ENCODE assay signal across 20 cellular contexts in the genomic region with DNA sequence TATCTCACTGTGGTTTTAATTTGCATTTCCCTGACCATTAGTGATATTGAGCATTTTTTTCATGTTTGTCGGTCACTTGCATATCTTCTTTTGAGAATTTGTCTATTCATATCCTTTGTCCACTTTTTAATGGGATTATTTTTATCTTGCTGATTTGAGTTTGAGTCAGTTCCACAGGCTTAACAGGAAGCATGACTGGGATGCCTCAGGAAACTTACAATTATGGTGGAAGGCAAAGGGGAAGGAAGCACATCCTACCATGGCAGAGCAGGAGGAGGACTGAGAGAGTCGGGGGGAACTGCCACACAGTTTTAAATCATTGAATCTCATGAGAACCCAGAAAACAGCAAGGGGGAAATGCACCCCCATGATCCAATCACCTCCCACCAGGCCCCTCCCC. TPM values are rescaled to one million over a fixed set of nuclear protein-coding genes. Genes with fewer than 3 reads are reported as not detected.
DNase-seq lines count a peak whose midpoint lies in the region; ATAC-seq and TF ChIP-seq lines count a peak whose summit lies in the region.
"Had no signal": no experiment of that assay in that cellular context is flagged by ENCODE, and none has a peak within 500 bp of the region (broad histone marks: within the 10 kb centered on the region; RNA-seq: fewer than 3 reads in every experiment).

No MANE protein-coding gene starts in this region.

- no peaks in the 10 kb centered on the region for H3K4me1 ChIP-seq in spleen
- H3K4me1 ChIP-seq in mucosa of descending colon (ENCODE audit: low read depth), result no peaks in the 10 kb centered on the region
- H3K4me1 ChIP-seq: Caco-2 had no signal

- H3K36me3 ChIP-seq in spleen, result no peaks in the 10 kb centered on the region
- H3K36me3 ChIP-seq in mucosa of descending colon (ENCODE audit: low read depth), result no peaks in the 10 kb centered on the region
- H3K36me3 ChIP-seq: BLaER1 treated with 17β-estradiol and CSF1 and Interleukin-3, amounts not matched to agents 10 nM and 100 nM had no signal

- peaks cover 11% of the 10 kb centered on the region for H3K9me3 Mint-ChIP-seq in HFFc6

- peak; percentile 6 for DNase-seq in EH (ENCODE audit: low read depth)
- DNase-seq in HFFc6, result no peak
- DNase-seq in dermis blood vessel endothelial cell, result peak; percentile 40
- DNase-seq in spleen, result peak; percentile 19
- DNase-seq in SIG-M5 (lab: John Stamatoyannopoulos, UW), result no peak
- no peak for DNase-seq in LoVo (ENCODE audit: low spot score)
- DNase-seq in KBM-7, result no peak
- DNase-seq in mucosa of descending colon, result no peak
- DNase-seq: 8988T; AML-193; Caco-2; Calu3; CD4-positive, alpha-beta T cell; CD8-positive, alpha-beta T cell; DMS79 treated with DMSO at 0.1 percent for 48 hours; EL; GF-D8 had no signal

- TF ChIP-seq CTCF in HFFc6 (IDR thresholded peaks at IDR 0.05) (no peak), spleen (IDR thresholded peaks at IDR 0.05 in 8 of 11, conservative IDR thresholded peaks at IDR 0.05 in 3 of 11) (no peak), mucosa of descending colon (IDR thresholded peaks at IDR 0.05) (no peak)

- H3K27ac Mint-ChIP-seq in HFFc6, result peak overlapping the region; percentile 32; the same call in 1 of the 2 replicates
- H3K27ac Mint-ChIP-seq: B cell; CD4-positive, alpha-beta T cell; CD8-positive, alpha-beta T cell had no signal

- no peak overlapping the region for H3K4me3 ChIP-seq in spleen
- H3K4me3 ChIP-seq in mucosa of descending colon, result no peak overlapping the region
- H3K4me3 ChIP-seq: BLaER1 treated with 17β-estradiol and CSF1 and Interleukin-3, amounts not matched to agents 10 nM and 100 nM had no signal

- H3K36me3 Mint-ChIP-seq in HFFc6 (ENCODE audit: low read depth), result peaks cover 16% of the 10 kb centered on the region

- WGBS in spleen, 5 donors, result 59 to 81% (median 62%) methylated on average over 2 of the region's 2 CpGs

- in situ Hi-C loops in KBM-7 (cut with MboI; ENCODE audit: low pct_unique_long_range_greater_than_20kb, low sequenced_read_pairs), result no loop called here

- intact Hi-C loops in spleen (cut with DNase I; ENCODE audit: low total_unique reads), result no loop called here
- intact Hi-C loops in mucosa of descending colon (cut with DNase I, micrococcal nuclease), result no loop called here

- peaks cover 0 to 17% (median 14%) of the 10 kb centered on the region in 8 donors for H3K9me3 ChIP-seq in spleen
- peaks cover 3% of the 10 kb centered on the region for H3K9me3 ChIP-seq in mucosa of descending colon
- H3K9me3 ChIP-seq: Caco-2 had no signal

- no peak overlapping the region for H3K27ac ChIP-seq in spleen
- H3K27ac ChIP-seq: BLaER1 treated with 17β-estradiol and CSF1 and Interleukin-3, amounts not matched to agents 10 nM and 100 nM; C4-2B had no signal

- H3K27me3 ChIP-seq in spleen (replicated peaks in 1 of 7), result no peaks in the 10 kb centered on the region
- H3K27me3 ChIP-seq: BLaER1 treated with 17β-estradiol and CSF1 and Interleukin-3, amounts not matched to agents 10 nM and 100 nM had no signal

- no peaks in the 10 kb centered on the region; the same call in 1 of the 2 replicates for H3K27me3 Mint-ChIP-seq in HFFc6 (ENCODE audit: insufficient read depth)
- H3K27me3 Mint-ChIP-seq: B cell; CD4-positive, alpha-beta T cell had no signal

- H3K4me1 Mint-ChIP-seq in HFFc6 (ENCODE audit: low read depth), result peaks cover 10% of the 10 kb centered on the region
- H3K4me1 Mint-ChIP-seq: B cell had no signal

- H3K4me3 Mint-ChIP-seq in HFFc6, result no peak overlapping the region
- H3K4me3 Mint-ChIP-seq: B cell; CD4-positive, alpha-beta T cell; CD8-positive, alpha-beta T cell had no signal

- no peak for TF ChIP-seq POLR2A in spleen (IDR thresholded peaks at IDR 0.05)

- no peak for ATAC-seq in mucosa of descending colon
- ATAC-seq: CD8-positive, alpha-beta T cell had no signal

RNA-seq across cellular contexts. Expression of gene ODF2L, which starts 51.1 kb away (rescaled TPM):
- total RNA-seq in HFFc6 (2021; fragmentation: NEBNext Ultra II Directional; extraction: Animal tissue kit (Norgen Biotek cat#: 25700)), result 10 to 100 TPM; 19.6 to 25.6 (median 21.0) TPM
- total RNA-seq in dermis blood vessel endothelial cell (42.5 and 63.6 TPM in 2 replicates), spleen (100 to 1,000 TPM in 1 of 7 donors, 10 to 100 TPM in 6; 57.3 to 132 (median 87.5) TPM), mucosa of descending colon (10 to 100 TPM; 23.1 to 41.9 (median 40.8) TPM)
- polyA plus RNA-seq in spleen, result 100 to 1,000 TPM in 2 of 3 donors, 10 to 100 TPM in 1; 39.1 to 123 (median 114) TPM

Comparison
In these comparisons a context has a peak if more than half of its experiments do, and no peak if none do; other contexts are left out.
1. DNase-seq: peak in EH (single experiment), dermis blood vessel endothelial cell (single experiment) and spleen (single experiment); none in HFFc6 (single experiment), SIG-M5 (single experiment), LoVo (single experiment), KBM-7 (single experiment) and mucosa of descending colon (0 of 3).